21 cellular contexts compared by ENCODE assay signal in genomic region chr9:18189876-18190670, GRCh38.
DNase-seq lines count a peak whose midpoint lies in the region; ATAC-seq and TF ChIP-seq lines count a peak whose summit lies in the region.
"Had no signal": no experiment of that assay in that cellular context is flagged by ENCODE, and none has a peak within 500 bp of the region (broad histone marks: within the 10 kb centered on the region; RNA-seq: fewer than 3 reads in every experiment).

No MANE protein-coding gene starts in this region.

- no peak overlapping the region for H3K4me3 Mint-ChIP-seq in Caco-2 (ENCODE audit: unreplicated experiment)
- H3K4me3 Mint-ChIP-seq: activated CD4-positive, alpha-beta T cell treated with anti-CD3 and anti-CD28 coated beads for 36 hours; activated naive CD8-positive, alpha-beta T cell treated with anti-CD3 and anti-CD28 coated beads, Interleukin-2, amount 10 ng/mL, durations not matched to agents 7 days and 5 days; activated T-helper 17 cell treated with anti-CD3 and anti-CD28 coated beads, Interleukin-2, amount 50 U/mL, for 72 hours; immature natural killer cell had no signal

- BruUV-seq in Caco-2 (replicated peaks; lab: Mats Ljungman, UMichigan), result no TSS peak

- in situ Hi-C loops in HAP-1 (cut with MboI; ENCODE audit: low sequenced_read_pairs), result no loop called here

- H3K27me3 ChIP-seq in HAP-1 (ENCODE audit: low read depth) (no peaks in the 10 kb centered on the region), Caco-2 (replicated peaks; ENCODE audit: control insufficient read depth, insufficient read depth, low read length) (no peaks in the 10 kb centered on the region), heart right ventricle (no peaks in the 10 kb centered on the region)

- no peak for ATAC-seq in HG03045 (IDR thresholded peaks at IDR 0.05; ENCODE audit: unreplicated experiment)
- no peak for ATAC-seq in heart right ventricle
- ATAC-seq: activated CD4-positive, alpha-beta T cell treated with anti-CD3 and anti-CD28 coated beads for 36 hours; activated T-helper 17 cell treated with anti-CD3 and anti-CD28 coated beads, Interleukin-2, amount 50 U/mL, for 72 hours; lower lobe of right lung; SK-N-SH treated with all-trans-retinoic acid at 6 μM for 48 hours had no signal

- no peaks in the 10 kb centered on the region for H3K36me3 Mint-ChIP-seq in Caco-2 (ENCODE audit: insufficient read depth, unreplicated experiment)
- H3K36me3 Mint-ChIP-seq: activated naive CD8-positive, alpha-beta T cell treated with anti-CD3 and anti-CD28 coated beads, Interleukin-2, amount 10 ng/mL, durations not matched to agents 7 days and 5 days; immature natural killer cell had no signal

- H3K27ac ChIP-seq in heart right ventricle, result no peak overlapping the region
- H3K27ac ChIP-seq: lower lobe of right lung, parathyroid adenoma had no signal

- H3K4me1 ChIP-seq in HAP-1 (peaks cover 18% of the 10 kb centered on the region), Caco-2 (peaks cover 11% of the 10 kb centered on the region), heart right ventricle (peaks cover 0 to 8% (median 0%) of the 10 kb centered on the region in 9 donors)
- H3K4me1 ChIP-seq: lower lobe of right lung, parathyroid adenoma had no signal

- no peak overlapping the region for H3K4me3 ChIP-seq in HAP-1
- H3K4me3 ChIP-seq in Caco-2 (ENCODE audit: low read depth, low read length), result no peak overlapping the region
- H3K4me3 ChIP-seq in heart right ventricle, result no peak overlapping the region
- H3K4me3 ChIP-seq: lower lobe of right lung had no signal

- no peaks in the 10 kb centered on the region for H3K27me3 Mint-ChIP-seq in Caco-2 (ENCODE audit: insufficient read depth, unreplicated experiment)
- H3K27me3 Mint-ChIP-seq: activated CD4-positive, alpha-beta T cell treated with anti-CD3 and anti-CD28 coated beads for 36 hours; activated naive CD8-positive, alpha-beta T cell treated with anti-CD3 and anti-CD28 coated beads, Interleukin-2, amount 10 ng/mL, durations not matched to agents 7 days and 5 days had no signal

- H3K27ac Mint-ChIP-seq in Caco-2 (ENCODE audit: unreplicated experiment), result no peak overlapping the region
- H3K27ac Mint-ChIP-seq: activated CD4-positive, alpha-beta T cell treated with anti-CD3 and anti-CD28 coated beads for 36 hours; activated naive CD8-positive, alpha-beta T cell treated with anti-CD3 and anti-CD28 coated beads, Interleukin-2, amount 10 ng/mL, durations not matched to agents 7 days and 5 days; activated T-helper 17 cell treated with anti-CD3 and anti-CD28 coated beads, Interleukin-2, amount 50 U/mL, for 72 hours; immature natural killer cell had no signal

- H3K9me3 ChIP-seq in HAP-1, result no peaks in the 10 kb centered on the region
- no peaks in the 10 kb centered on the region for H3K9me3 ChIP-seq in Caco-2
- H3K9me3 ChIP-seq in heart right ventricle, result no peaks in the 10 kb centered on the region
- H3K9me3 ChIP-seq: lower lobe of right lung had no signal

- H3K9me3 Mint-ChIP-seq in Caco-2 (ENCODE audit: unreplicated experiment), result no peaks in the 10 kb centered on the region
- H3K9me3 Mint-ChIP-seq: activated naive CD8-positive, alpha-beta T cell treated with anti-CD3 and anti-CD28 coated beads, Interleukin-2, amount 10 ng/mL, durations not matched to agents 7 days and 5 days; activated T-helper 17 cell treated with anti-CD3 and anti-CD28 coated beads, Interleukin-2, amount 50 U/mL, for 72 hours had no signal

- 23 to 68% methylated on average over 3 of the region's 3 CpGs for WGBS in heart right ventricle, 2 donors

- CTCF ChIA-PET in Caco-2 (lab: Charles Lee), result no interaction called here

- intact Hi-C loops in Caco-2 (cut with micrococcal nuclease; ENCODE audit: unreplicated experiment), result no loop called here
- intact Hi-C loops in heart right ventricle (cut with DNase I), result no loop called here

- TF ChIP-seq CTCF in Caco-2 (IDR thresholded peaks at IDR 0.05; ENCODE audit: insufficient read depth in 1 of 2, low read depth in 1 of 2, low read length in 1 of 2, severe bottlenecking in 1 of 2, unreplicated experiment in 1 of 2) (no peak), heart right ventricle (IDR thresholded peaks at IDR 0.05) (no peak)

- H3K4me1 Mint-ChIP-seq in Caco-2 (ENCODE audit: low read depth, unreplicated experiment), result no peaks in the 10 kb centered on the region
- H3K4me1 Mint-ChIP-seq: activated CD4-positive, alpha-beta T cell treated with anti-CD3 and anti-CD28 coated beads for 36 hours; activated naive CD8-positive, alpha-beta T cell treated with anti-CD3 and anti-CD28 coated beads, Interleukin-2, amount 10 ng/mL, durations not matched to agents 7 days and 5 days; activated T-helper 17 cell treated with anti-CD3 and anti-CD28 coated beads, Interleukin-2, amount 50 U/mL, for 72 hours; immature natural killer cell had no signal

- H3K36me3 ChIP-seq in HAP-1 (replicated peaks) (no peaks in the 10 kb centered on the region), Caco-2 (ENCODE audit: control insufficient read depth, insufficient read depth, low read length) (no peaks in the 10 kb centered on the region), heart right ventricle (no peaks in the 10 kb centered on the region)
- H3K36me3 ChIP-seq: lower lobe of right lung had no signal

- POLR2A ChIA-PET in Caco-2 (lab: Charles Lee), result no interaction called here

- DNase-seq in COR-L47 (lab: John Stamatoyannopoulos, UW), result peak; percentile 37
- peak; percentile 71 to 99 for DNase-seq in HAP-1 (ENCODE audit: low spot score in 2 of 2)
- peak; percentile 19 for DNase-seq in NCI-H774 (lab: John Stamatoyannopoulos, UW)
- DNase-seq in iris pigment epithelial cell (ENCODE audit: low read depth), result peak; percentile 18
- DNase-seq in Caco-2, result no peak
- no peak for DNase-seq in heart right ventricle
- DNase-seq: activated CD4-positive, alpha-beta T cell treated with anti-CD3 and anti-CD28 coated beads for 36 hours; activated naive CD8-positive, alpha-beta T cell treated with anti-CD3 and anti-CD28 coated beads, Interleukin-2, amount 10 ng/mL, durations not matched to agents 7 days and 5 days; Calu3; effector CD8-positive, alpha-beta T cell; GF-D8; head of caudate nucleus; immature natural killer cell; Kasumi-1; lower lobe of right lung; NCI-H187; stimulated activated CD4-positive, alpha-beta T cell treated with anti-CD3 and anti-CD28 coated beads, Interleukin-4, amount 100 ng/mL, for 4 hours had no signal

Comparison
In these comparisons a context has a peak if more than half of its experiments do, and no peak if none do; other contexts are left out.
1. DNase-seq: peak in COR-L47 (single experiment), HAP-1 (2 of 2), NCI-H774 (single experiment) and iris pigment epithelial cell (single experiment); none in Caco-2 (0 of 2) and heart right ventricle (0 of 2).